Comparison of ENCODE assay signal across 12 cellular contexts in genomic region chr14:99244960-99245340, GRCh38. TPM values are rescaled to one million over a fixed set of nuclear protein-coding genes. Genes with fewer than 3 reads are reported as not detected.
DNase-seq lines count a peak whose midpoint lies in the region; ATAC-seq, FAIRE-seq and TF ChIP-seq lines count a peak whose summit lies in the region.
"Had no signal": no experiment of that assay in that cellular context is flagged by ENCODE, and none has a peak within 500 bp of the region (broad histone marks: within the 10 kb centered on the region; RNA-seq: fewer than 3 reads in every experiment).

No MANE protein-coding gene starts in this region.

- no peak overlapping the region for H3K4ac ChIP-seq in H1 (replicated peaks; ENCODE audit: insufficient read length, low read depth, low read length)

- no peak for TF ChIP-seq RAD21 in H1 (IDR thresholded peaks at IDR 0.05 in 1 of 2, conservative IDR thresholded peaks at IDR 0.05 in 1 of 2; ENCODE audit: low read depth in 2 of 2, low read length in 2 of 2)

- peaks cover 0 to 61% of the 10 kb centered on the region in 2 experiments; a peak in 3 of 4 replicates for H3K79me2 ChIP-seq in H1 (ENCODE audit: control insufficient read depth in 1 of 2, insufficient read depth in 2 of 2, low read length in 2 of 2)

- peaks cover 7% of the 10 kb centered on the region for H3K23me2 ChIP-seq in H1 (ENCODE audit: low read depth, low read length)

- H4K20me1 ChIP-seq in H1 (replicated peaks in 1 of 2; ENCODE audit: control insufficient read depth in 1 of 2, insufficient read depth in 2 of 2, low read length in 2 of 2), result peaks cover 3 to 4% of the 10 kb centered on the region in 2 experiments

- no peaks in the 10 kb centered on the region for H3K9me3 Mint-ChIP-seq in CD4-positive, alpha-beta T cell
- H3K9me3 Mint-ChIP-seq in natural killer cell treated with Interleukin-12 subunit alpha and Interleukin-12 subunit beta and Interleukin-15 and Interleukin-18, amount 100 ng/mL, for 72 hours, result no peaks in the 10 kb centered on the region

- H3K36me3 Mint-ChIP-seq in CD4-positive, alpha-beta T cell (ENCODE audit: low read depth), result peaks cover 92% of the 10 kb centered on the region
- H3K36me3 Mint-ChIP-seq in natural killer cell treated with Interleukin-12 subunit alpha and Interleukin-12 subunit beta and Interleukin-15 and Interleukin-18, amount 100 ng/mL, for 72 hours, result no peaks in the 10 kb centered on the region

- H2AK5ac ChIP-seq in H1 (ENCODE audit: low read depth, low read length), result no peak overlapping the region

- no peak overlapping the region for H4K8ac ChIP-seq in H1 (ENCODE audit: extremely low read depth, insufficient read depth, low read length)

- no peak overlapping the region for H4K5ac ChIP-seq in H1 (ENCODE audit: insufficient read length, low read depth, low read length)

- H3K36me3 ChIP-seq in HUES64 (ENCODE audit: insufficient read depth, low read length) (no peaks in the 10 kb centered on the region), H1 (ENCODE audit: control insufficient read depth in 2 of 4, insufficient read depth in 4 of 4, low read length in 3 of 4) (no peaks in the 10 kb centered on the region)
- H3K36me3 ChIP-seq: colonic mucosa had no signal

- no peak overlapping the region for H2BK120ac ChIP-seq in H1 (replicated peaks; ENCODE audit: low read depth, low read length)

- 56% methylated on average over 4 of the region's 5 CpGs for WGBS in HUES64
- 35% methylated on average over 5 of the region's 5 CpGs; no CpG with 5 or more reads in 1 of the 2 experiments for WGBS in H1 (ENCODE audit: extremely low coverage in 1 of 2, insufficient coverage in 1 of 2, insufficient read length in 1 of 2, insufficient replicate concordance in 2 of 2, low coverage in 1 of 2, low lambda C conversion rate in 2 of 2, missing lambda C conversion rate in 1 of 2), 2 experiments

- peak; percentile 63 for FAIRE-seq in H1 (lab: Jason Lieb, UNC)
- FAIRE-seq in GM19239 (lab: Jason Lieb, UNC), result no peak
- FAIRE-seq: frontal cortex, TTC549 had no signal

- 0 out of 2 replicates have a peak overlapping the region, but pooled peaks have one; percentile 53 for H2BK15ac ChIP-seq in H1 (ENCODE audit: low read length)

- TF ChIP-seq POLR2A in H1 (IDR thresholded peaks at IDR 0.05; ENCODE audit: control extremely low read depth in 1 of 2, low read depth in 2 of 2, low read length in 2 of 2), result no peak

- peaks cover 10% of the 10 kb centered on the region; the same call in 1 of the 2 replicates for H3K79me1 ChIP-seq in H1 (ENCODE audit: low read depth, low read length)

- peak overlapping the region; percentile 94 for H3K4me3 Mint-ChIP-seq in CD4-positive, alpha-beta T cell
- peak overlapping the region; percentile 80 for H3K4me3 Mint-ChIP-seq in natural killer cell treated with Interleukin-12 subunit alpha and Interleukin-12 subunit beta and Interleukin-15 and Interleukin-18, amount 100 ng/mL, for 72 hours

- H3K27me3 Mint-ChIP-seq in CD4-positive, alpha-beta T cell, result no peaks in the 10 kb centered on the region
- H3K27me3 Mint-ChIP-seq in natural killer cell treated with Interleukin-12 subunit alpha and Interleukin-12 subunit beta and Interleukin-15 and Interleukin-18, amount 100 ng/mL, for 72 hours, result no peaks in the 10 kb centered on the region

- no peak for DNase-seq in CD4-positive, alpha-beta T cell
- DNase-seq in H1 (ENCODE audit: low read depth in 1 of 2, low spot score in 2 of 2), result no peak
- no peak for DNase-seq in natural killer cell treated with Interleukin-12 subunit alpha and Interleukin-12 subunit beta and Interleukin-15 and Interleukin-18, amount 100 ng/mL, for 72 hours (ENCODE audit: low spot score)
- no peak for DNase-seq in GM19239 (ENCODE audit: insufficient read length, low spot score)
- no peak for DNase-seq in superior temporal gyrus (ENCODE audit: extremely low spot score)
- DNase-seq in RPMI8226, result no peak
- DNase-seq: colonic mucosa, NCI-H524 had no signal

- H3K4me3 ChIP-seq in HUES64 (ENCODE audit: low read length) (peak overlapping the region; percentile 64), H1 (ENCODE audit: extremely low read depth in 1 of 4, insufficient read depth in 2 of 4, low read depth in 3 of 4, low read length in 4 of 4) (peak overlapping the region; percentile 51 to 75 (median 66))
- H3K4me3 ChIP-seq: colonic mucosa had no signal

- no peak overlapping the region for H2AFZ ChIP-seq in H1 (ENCODE audit: low read length)

- no peak overlapping the region for H2BK20ac ChIP-seq in H1 (ENCODE audit: low read length)

- no peak for ATAC-seq in CD4-positive, alpha-beta T cell (ENCODE audit: poor library complexity)
- ATAC-seq in natural killer cell treated with Interleukin-12 subunit alpha and Interleukin-12 subunit beta and Interleukin-15 and Interleukin-18, amount 100 ng/mL, for 72 hours, result no peak
- ATAC-seq in HG03139 (IDR thresholded peaks at IDR 0.05; ENCODE audit: unreplicated experiment), result no peak

- no peak overlapping the region for H3K56ac ChIP-seq in H1 (replicated peaks; ENCODE audit: insufficient read length, low read depth, low read length)

- POLR2A ChIA-PET in CD4-positive, alpha-beta T cell (lab: Charles Lee), result interaction anchor here (0.6 to 83.0 kb wide), 7 partner anchors 1 to 1106 kb away, joined by 3 to 4389 read pairs (median 4); partner anchors contain the start of gene BCL11B
- POLR2A ChIA-PET in H1 (lab: Charles Lee; ENCODE audit: partially characterized antibody), result interaction anchor here (0.7 to 3.6 kb wide), 13 partner anchors 9 to 86 kb away, joined by 3 to 28 read pairs (median 5); partner anchors contain the start of gene BCL11B

- H3K4me1 ChIP-seq in HUES64 (ENCODE audit: insufficient read depth, low read length) (peaks cover 72% of the 10 kb centered on the region), H1 (replicated peaks in 1 of 4; ENCODE audit: control insufficient read depth in 3 of 4, insufficient read depth in 4 of 4, low read length in 3 of 4) (peaks cover 21 to 51% (median 44%) of the 10 kb centered on the region in 4 experiments)
- H3K4me1 ChIP-seq: colonic mucosa had no signal

- peak overlapping the region; percentile 78 for H3K18ac ChIP-seq in H1 (ENCODE audit: extremely low read depth, low read length)

- H2BK5ac ChIP-seq in H1 (ENCODE audit: low read depth, low read length), result peak overlapping the region; percentile 79

- H3K14ac ChIP-seq in H1 (ENCODE audit: insufficient read length), result no peak overlapping the region

- intact Hi-C loops in CD4-positive, alpha-beta T cell (cut with DNase I, micrococcal nuclease), result loop anchor here (1.0 kb wide), 2 partner anchors 17 to 18 kb away; no protein-coding TSS in a partner anchor

- peaks cover 87% of the 10 kb centered on the region for H3K4me1 Mint-ChIP-seq in CD4-positive, alpha-beta T cell (ENCODE audit: low read depth)
- H3K4me1 Mint-ChIP-seq in natural killer cell treated with Interleukin-12 subunit alpha and Interleukin-12 subunit beta and Interleukin-15 and Interleukin-18, amount 100 ng/mL, for 72 hours (ENCODE audit: low read depth in 2 of 2), result peaks cover 66 to 79% of the 10 kb centered on the region in 2 donors

- H3K27me3 ChIP-seq in CD4-positive, alpha-beta T cell (ENCODE audit: control insufficient read depth, insufficient read depth, low read length), result no peaks in the 10 kb centered on the region
- H3K27me3 ChIP-seq in HUES64 (ENCODE audit: insufficient read depth, low read length) (peaks cover 47% of the 10 kb centered on the region; the same call in 1 of the 2 replicates), H1 (replicated peaks in 1 of 4; ENCODE audit: control insufficient read depth in 3 of 4, extremely low read depth in 1 of 4, insufficient read depth in 3 of 4, low read length in 3 of 4) (peaks cover 0 to 7% (median 3%) of the 10 kb centered on the region in 4 experiments; a peak in 4 of 7 replicates)

- CTCF ChIA-PET in CD4-positive, alpha-beta T cell (lab: Charles Lee), result interaction anchor here (1.1 to 1.5 kb wide), 3 partner anchors 9 to 29 kb away, joined by 3 to 5 read pairs (median 4); no protein-coding TSS in a partner anchor
- CTCF ChIA-PET in H1 (lab: Charles Lee; ENCODE audit: partially characterized antibody), result interaction anchor here (1.1 to 2.1 kb wide), 5 partner anchors 12 to 99 kb away, joined by 3 to 9 read pairs (median 4); no protein-coding TSS in a partner anchor

- TF ChIP-seq EP300 in H1 (IDR thresholded peaks at IDR 0.05; ENCODE audit: borderline replicate concordance in 1 of 2, low read depth in 2 of 2, low read length in 2 of 2), result no peak

- peak overlapping the region; percentile 95 for H3K27ac Mint-ChIP-seq in CD4-positive, alpha-beta T cell
- H3K27ac Mint-ChIP-seq in natural killer cell treated with Interleukin-12 subunit alpha and Interleukin-12 subunit beta and Interleukin-15 and Interleukin-18, amount 100 ng/mL, for 72 hours, result peak overlapping the region; percentile 72 to 95

- peak overlapping the region; percentile 75 to 87 for H3K4me2 ChIP-seq in H1 (ENCODE audit: insufficient read depth in 1 of 2, low read depth in 2 of 2, low read length in 2 of 2)

- H2BK12ac ChIP-seq in H1 (ENCODE audit: low read depth, low read length), result peak overlapping the region; percentile 46; the same call in 1 of the 2 replicates

- H3K23ac ChIP-seq in H1 (ENCODE audit: insufficient read length), result no peak overlapping the region

- H3K9me3 ChIP-seq in CD4-positive, alpha-beta T cell (ENCODE audit: control insufficient read depth, low read length), result no peaks in the 10 kb centered on the region
- no peaks in the 10 kb centered on the region for H3K9me3 ChIP-seq in HUES64 (ENCODE audit: insufficient read depth, low read depth, low read length)
- no peaks in the 10 kb centered on the region for H3K9me3 ChIP-seq in H1 (ENCODE audit: insufficient read depth in 2 of 2, low read depth in 1 of 2, low read length in 1 of 2)
- H3K9me3 ChIP-seq: colonic mucosa had no signal

- no peak for TF ChIP-seq CTCF in CD4-positive, alpha-beta T cell (IDR thresholded peaks at IDR 0.05)
- no peak for TF ChIP-seq CTCF in H1 (IDR thresholded peaks at IDR 0.05; ENCODE audit: control extremely low read depth in 1 of 3, insufficient read depth in 1 of 3, low read depth in 1 of 3, low read length in 3 of 3)

- H3K27ac ChIP-seq in CD4-positive, alpha-beta T cell (ENCODE audit: low read depth, low read length), result peak overlapping the region; percentile 97
- H3K27ac ChIP-seq in HUES64 (ENCODE audit: low read depth, low read length) (peak overlapping the region; percentile 97), H1 (ENCODE audit: low read depth, low read length) (peak overlapping the region; percentile 95)
- H3K27ac ChIP-seq: colonic mucosa had no signal

- H3K9ac ChIP-seq in HUES64 (ENCODE audit: low read depth, low read length) (peak overlapping the region; percentile 92), H1 (replicated peaks in 1 of 4; ENCODE audit: extremely low read depth in 1 of 4, low read depth in 3 of 4, low read length in 3 of 4) (peak overlapping the region in 3 of 4 experiments; percentile 86 to 91 (median 87); a peak in 6 of 7 replicates)

- H4K91ac ChIP-seq in H1 (replicated peaks; ENCODE audit: insufficient read length, low read length), result no peak overlapping the region

RNA-seq across cellular contexts. Expression of gene BCL11B, which starts 27.0 kb away (rescaled TPM):
- total RNA-seq in CD4-positive, alpha-beta T cell, result 100 to 1,000 TPM; 244 to 254 TPM
- 1.2 TPM for polyA plus RNA-seq in HUES64 (2013, experiment 1 of 2)
- 1.1 TPM for polyA plus RNA-seq in HUES64 (2013, experiment 2 of 2)
- total RNA-seq in H1 (2021; fragmentation: NEBNext Ultra II Directional; extraction: Animal tissue kit (Norgen Biotek cat#: 25700)), result 5.9 TPM in 2 replicates
- 0.63 and 0.80 TPM in 2 replicates for polyA plus RNA-seq in H1 (2011; rRNA removed)
- polyA plus RNA-seq in H1 (2011; cell fraction: cytosol; rRNA removed), result 0.85 TPM
- polyA plus RNA-seq in H1 (2011; cell fraction: nucleus; rRNA removed), result 1.5 TPM
- 1.1 to 2.2 TPM (median 1.2 TPM) in 4 replicates for polyA plus RNA-seq in H1 (2012, experiment 1 of 2)
- polyA plus RNA-seq in H1 (2012, experiment 2 of 2), result 0.22 TPM
- polyA plus RNA-seq in H1 (2013, experiment 1 of 2), result 2.1 TPM
- polyA plus RNA-seq in H1 (2013, experiment 2 of 2), result 2.1 TPM
- polyA minus RNA-seq in H1 (2011; rRNA and poly(A)+ RNA removed), result 1.7 and 1.9 TPM in 2 replicates
- polyA minus RNA-seq in H1 (2011; cell fraction: cytosol; rRNA and poly(A)+ RNA removed), result 3.2 TPM
- 4.1 TPM for polyA minus RNA-seq in H1 (2011; cell fraction: nucleus; rRNA and poly(A)+ RNA removed)
- 10 to 100 TPM; 12.9 to 27.6 TPM for total RNA-seq in natural killer cell treated with Interleukin-12 subunit alpha and Interleukin-12 subunit beta and Interleukin-15 and Interleukin-18, amount 100 ng/mL, for 72 hours

Comparison
In these comparisons a context has a peak if more than half of its experiments do, and no peak if none do; other contexts are left out.
1. RNA of gene BCL11B, which starts 27.0 kb away (total RNA-seq): 244 to 254 TPM in CD4-positive, alpha-beta T cell; 12.9 to 27.6 TPM in natural killer cell treated with Interleukin-12 subunit alpha and Interleukin-12 subunit beta and Interleukin-15 and Interleukin-18, amount 100 ng/mL, for 72 hours and 5.9 TPM in H1; every median in the first group is over 4 times any median in the second.
2. Peak in every context shown above with its lines, with median percentiles within 50 percentile points of each other: H3K27ac ChIP-seq.